ENCODE assay signal across 32 cellular contexts in the genomic region with DNA sequence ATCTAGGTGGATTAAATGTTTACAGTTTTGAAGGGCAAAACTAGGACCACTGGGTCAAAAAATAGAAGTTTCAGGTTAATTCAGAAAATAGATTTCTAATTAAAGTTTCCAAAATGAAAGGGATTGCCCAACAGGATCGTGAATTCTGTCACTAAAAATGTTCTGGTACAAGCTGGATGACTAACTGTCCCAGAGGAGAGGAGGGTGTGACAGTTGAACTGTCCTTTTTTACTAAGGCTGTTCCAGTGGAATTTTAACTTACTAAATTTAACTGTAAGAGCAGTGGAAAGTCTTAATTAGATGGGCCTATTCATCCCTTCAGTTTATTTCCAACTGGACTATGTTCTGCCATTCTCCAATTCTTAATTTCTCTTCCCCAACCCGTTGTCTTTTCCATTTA. TPM values are rescaled to one million over a fixed set of nuclear protein-coding genes. Genes with fewer than 3 reads are reported as not detected.
DNase-seq lines count a peak whose midpoint lies in the region; ATAC-seq and TF ChIP-seq lines count a peak whose summit lies in the region.
"Had no signal": no experiment of that assay in that cellular context is flagged by ENCODE, and none has a peak within 500 bp of the region (broad histone marks: within the 10 kb centered on the region; RNA-seq: fewer than 3 reads in every experiment).

No MANE protein-coding gene starts in this region.

- POLR2A ChIA-PET in SK-N-SH (lab: Yijun Ruan, JAX), result no interaction called here

- H3K9me2 ChIP-seq in SK-N-SH, result no peaks in the 10 kb centered on the region

- CTCF ChIA-PET in SK-N-SH (lab: Yijun Ruan, JAX), result interaction anchor here (2.2 kb wide), 1 partner anchor 200 kb away, joined by 7 read pairs; no protein-coding TSS in a partner anchor

- H4K20me1 ChIP-seq in SK-N-SH (ENCODE audit: insufficient read depth), result peaks cover 5% of the 10 kb centered on the region; the same call in 1 of the 2 replicates

- peaks cover 16 to 27% of the 10 kb centered on the region in 2 experiments for H3K4me1 ChIP-seq in SK-N-SH (ENCODE audit: control insufficient read depth in 1 of 2, insufficient read depth in 2 of 2, low read depth in 1 of 2, low read length in 1 of 2)
- peaks cover 21% of the 10 kb centered on the region for H3K4me1 ChIP-seq in vagina
- H3K4me1 ChIP-seq: foreskin keratinocyte, left lung, pancreas had no signal

- H3K79me2 ChIP-seq in SK-N-SH (ENCODE audit: insufficient read depth), result peaks cover 82% of the 10 kb centered on the region

- no peak for TF ChIP-seq EP300 in SK-N-SH (IDR thresholded peaks at IDR 0.05; ENCODE audit: borderline replicate concordance in 1 of 2, low read depth in 1 of 2, low read length in 1 of 2)

- intact Hi-C loops in vagina (cut with DNase I), result no loop called here

- H3K36me3 ChIP-seq in SK-N-SH (replicated peaks in 1 of 2; ENCODE audit: control insufficient read depth in 1 of 2, insufficient read depth in 2 of 2, low read length in 1 of 2) (peaks cover 0 to 6% of the 10 kb centered on the region in 2 experiments), vagina (no peaks in the 10 kb centered on the region)
- H3K36me3 ChIP-seq: left lung, pancreas, WERI-Rb-1 had no signal

- peak overlapping the region; percentile 74; the same call in 1 of the 2 replicates for H3K4me2 ChIP-seq in SK-N-SH
- H3K4me2 ChIP-seq: GM23338 had no signal

- H3K9me3 ChIP-seq in SK-N-SH (no peaks in the 10 kb centered on the region), vagina (no peaks in the 10 kb centered on the region)
- H3K9me3 ChIP-seq: left lung, pancreas had no signal

- ATAC-seq in SK-N-SH treated with all-trans-retinoic acid at 6 μM for 48 hours, result no peak
- ATAC-seq: activated CD8-positive, alpha-beta memory T cell treated with anti-CD3 and anti-CD28 coated beads, Interleukin-2, amount 10 ng/mL, durations not matched to agents 7 days and 5 days; foreskin keratinocyte; GM23338; left lung; pancreas; stimulated activated naive CD8-positive, alpha-beta T cell treated with anti-CD3 and anti-CD28 coated beads, Interleukin-15, amount 100 ng/mL, for 72 hours had no signal

- peaks cover 15% of the 10 kb centered on the region for H3F3A ChIP-seq in SK-N-SH (replicated peaks; ENCODE audit: insufficient read depth)

- H3K27me3 ChIP-seq in SK-N-SH (ENCODE audit: insufficient read depth) (no peaks in the 10 kb centered on the region), vagina (no peaks in the 10 kb centered on the region)
- H3K27me3 ChIP-seq: foreskin keratinocyte, pancreas had no signal

- TF ChIP-seq POLR2A in vagina (IDR thresholded peaks at IDR 0.05), result no peak

- TF ChIP-seq RAD21 in SK-N-SH (IDR thresholded peaks at IDR 0.05; ENCODE audit: low read length), result no peak

- no peak overlapping the region for H3K4me3 ChIP-seq in SK-N-SH (ENCODE audit: low read depth in 2 of 2, low read length in 1 of 2)
- no peak overlapping the region for H3K4me3 ChIP-seq in fibroblast of mammary gland (ENCODE audit: control insufficient read depth, low read depth, low read length)
- no peak overlapping the region for H3K4me3 ChIP-seq in vagina
- H3K4me3 ChIP-seq: GM23338, left lung, pancreas had no signal

- no peak overlapping the region for H3K9ac ChIP-seq in SK-N-SH

- H3K27ac ChIP-seq in SK-N-SH (ENCODE audit: low read depth in 2 of 2, low read length in 1 of 2) (peak overlapping the region; percentile 83 to 89; a peak in 3 of 4 replicates), vagina (peak overlapping the region; percentile 28)
- H3K27ac ChIP-seq: 22Rv1, foreskin keratinocyte, left lung, pancreas, WERI-Rb-1 had no signal

- DNase-seq in SK-N-SH, result no peak
- peak; percentile 41 for DNase-seq in fibroblast of mammary gland (ENCODE audit: low read depth)
- peak; percentile 22 for DNase-seq in myocyte (ENCODE audit: low read depth)
- no peak for DNase-seq in vagina (ENCODE audit: extremely low spot score in 2 of 2)
- no peak for DNase-seq in NK-92 treated with Interleukin-12 subunit alpha and Interleukin-12 subunit beta, amount 100 ng/mL, for 24 hours (lab: John Stamatoyannopoulos, UW)
- DNase-seq in activated CD8-positive, alpha-beta memory T cell treated with anti-CD3 and anti-CD28 coated beads, Interleukin-2, amount 50 U/mL, for 48 hours, result no peak
- DNase-seq in SIG-M5 treated with dmso at 0.1 percent for 504 hours (lab: John Stamatoyannopoulos, UW; ENCODE audit: unreplicated experiment), result no peak
- DNase-seq: activated CD4-positive, alpha-beta T cell treated with anti-CD3 and anti-CD28 coated beads, Interleukin-2, amount 10 ng/mL, durations not matched to agents 7 days and 5 days; activated CD8-positive, alpha-beta memory T cell treated with anti-CD3 and anti-CD28 coated beads, Interleukin-2, amount 10 ng/mL, durations not matched to agents 7 days and 5 days; activated naive CD4-positive, alpha-beta T cell treated with anti-CD3 and anti-CD28 coated beads, Interleukin-2, amount 50 U/mL, for 16 hours; AML-193; anterior cingulate cortex; CD8-positive, alpha-beta memory T cell; central memory CD4-positive, alpha-beta T cell; DMS153; foreskin keratinocyte; hypothalamus; Kasumi-1; left lung; midbrain; NCI-H1092; NCI-H187 treated with DMSO at 0.1 percent for 48 hours; NCI-H526; pancreas; RPMI8226; stimulated activated naive CD8-positive, alpha-beta T cell treated with anti-CD3 and anti-CD28 coated beads, Interleukin-15, amount 100 ng/mL, for 72 hours; trophoblast cell; WERI-Rb-1 had no signal

- H2AFZ ChIP-seq in SK-N-SH (ENCODE audit: low read depth), result no peak overlapping the region
- H2AFZ ChIP-seq: GM23338 had no signal

- 55% methylated on average over 2 of the region's 2 CpGs for WGBS in SK-N-SH (ENCODE audit: low lambda C conversion rate)

- TF ChIP-seq CTCF in SK-N-SH (IDR thresholded peaks at IDR 0.05) (no peak), fibroblast of mammary gland (conservative IDR thresholded peaks at IDR 0.05; ENCODE audit: control insufficient read depth, insufficient read depth, low read depth, low read length) (no peak), vagina (IDR thresholded peaks at IDR 0.05) (no peak)

TF ChIP-seq in SK-N-SH, 30 proteins besides CTCF, POLR2A, EP300 and RAD21:
- TF ChIP-seq YY1 (IDR thresholded peaks at IDR 0.05; ENCODE audit: low read depth), result no peak
- TF ChIP-seq JUND (IDR thresholded peaks at IDR 0.05), result no peak
- TF ChIP-seq NRF1 (IDR thresholded peaks at IDR 0.05; ENCODE audit: low read depth, low read length), result no peak
- TF ChIP-seq, protein P1, sequence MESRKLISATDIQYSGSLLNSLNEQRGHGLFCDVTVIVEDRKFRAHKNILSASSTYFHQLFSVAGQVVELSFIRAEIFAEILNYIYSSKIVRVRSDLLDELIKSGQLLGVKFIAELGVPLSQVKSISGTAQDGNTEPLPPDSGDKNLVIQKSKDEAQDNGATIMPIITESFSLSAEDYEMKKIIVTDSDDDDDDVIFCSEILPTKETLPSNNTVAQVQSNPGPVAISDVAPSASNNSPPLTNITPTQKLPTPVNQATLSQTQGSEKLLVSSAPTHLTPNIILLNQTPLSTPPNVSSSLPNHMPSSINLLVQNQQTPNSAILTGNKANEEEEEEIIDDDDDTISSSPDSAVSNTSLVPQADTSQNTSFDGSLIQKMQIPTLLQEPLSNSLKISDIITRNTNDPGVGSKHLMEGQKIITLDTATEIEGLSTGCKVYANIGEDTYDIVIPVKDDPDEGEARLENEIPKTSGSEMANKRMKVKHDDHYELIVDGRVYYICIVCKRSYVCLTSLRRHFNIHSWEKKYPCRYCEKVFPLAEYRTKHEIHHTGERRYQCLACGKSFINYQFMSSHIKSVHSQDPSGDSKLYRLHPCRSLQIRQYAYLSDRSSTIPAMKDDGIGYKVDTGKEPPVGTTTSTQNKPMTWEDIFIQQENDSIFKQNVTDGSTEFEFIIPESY (IDR thresholded peaks at IDR 0.05; ENCODE audit: borderline replicate concordance, low read depth), result no peak
- no peak for TF ChIP-seq CHD2 (IDR thresholded peaks at IDR 0.05; ENCODE audit: low read length, partially characterized antibody)
- TF ChIP-seq GABPA (IDR thresholded peaks at IDR 0.05; ENCODE audit: low read depth), result no peak
- no peak for TF ChIP-seq SMC3 (IDR thresholded peaks at IDR 0.05; ENCODE audit: low read depth, low read length)

TF ChIP-seq in SK-N-SH treated with all-trans-retinoic acid at 6 μM for 48 hours, 23 proteins besides CTCF, POLR2A, EP300 and RAD21 (continues in another document):
- TF ChIP-seq, protein P2, sequence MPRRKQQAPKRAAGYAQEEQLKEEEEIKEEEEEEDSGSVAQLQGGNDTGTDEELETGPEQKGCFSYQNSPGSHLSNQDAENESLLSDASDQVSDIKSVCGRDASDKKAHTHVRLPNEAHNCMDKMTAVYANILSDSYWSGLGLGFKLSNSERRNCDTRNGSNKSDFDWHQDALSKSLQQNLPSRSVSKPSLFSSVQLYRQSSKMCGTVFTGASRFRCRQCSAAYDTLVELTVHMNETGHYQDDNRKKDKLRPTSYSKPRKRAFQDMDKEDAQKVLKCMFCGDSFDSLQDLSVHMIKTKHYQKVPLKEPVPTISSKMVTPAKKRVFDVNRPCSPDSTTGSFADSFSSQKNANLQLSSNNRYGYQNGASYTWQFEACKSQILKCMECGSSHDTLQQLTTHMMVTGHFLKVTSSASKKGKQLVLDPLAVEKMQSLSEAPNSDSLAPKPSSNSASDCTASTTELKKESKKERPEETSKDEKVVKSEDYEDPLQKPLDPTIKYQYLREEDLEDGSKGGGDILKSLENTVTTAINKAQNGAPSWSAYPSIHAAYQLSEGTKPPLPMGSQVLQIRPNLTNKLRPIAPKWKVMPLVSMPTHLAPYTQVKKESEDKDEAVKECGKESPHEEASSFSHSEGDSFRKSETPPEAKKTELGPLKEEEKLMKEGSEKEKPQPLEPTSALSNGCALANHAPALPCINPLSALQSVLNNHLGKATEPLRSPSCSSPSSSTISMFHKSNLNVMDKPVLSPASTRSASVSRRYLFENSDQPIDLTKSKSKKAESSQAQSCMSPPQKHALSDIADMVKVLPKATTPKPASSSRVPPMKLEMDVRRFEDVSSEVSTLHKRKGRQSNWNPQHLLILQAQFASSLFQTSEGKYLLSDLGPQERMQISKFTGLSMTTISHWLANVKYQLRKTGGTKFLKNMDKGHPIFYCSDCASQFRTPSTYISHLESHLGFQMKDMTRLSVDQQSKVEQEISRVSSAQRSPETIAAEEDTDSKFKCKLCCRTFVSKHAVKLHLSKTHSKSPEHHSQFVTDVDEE (CRISPR knock-in tag; IDR thresholded peaks at IDR 0.05), result no peak
- TF ChIP-seq SNAI2 (CRISPR knock-in tag; IDR thresholded peaks at IDR 0.05), result no peak

RNA-seq across cellular contexts. Expression of a gene that starts 7.2 kb away (rescaled TPM):
- polyA plus RNA-seq in SK-N-SH (2012; rRNA removed), result 16.0 and 51.3 TPM in 2 replicates
- 27.8 and 41.1 TPM in 2 replicates for polyA plus RNA-seq in SK-N-SH (2012; cell fraction: cytosol; rRNA removed)
- 3.1 and 7.6 TPM in 2 replicates for polyA plus RNA-seq in SK-N-SH (2012; cell fraction: nucleus; rRNA removed)
- total RNA-seq in myocyte (25.4 and 43.6 TPM in 2 replicates), vagina (21.4 TPM)
- 19.1 TPM for polyA plus RNA-seq in myocyte (2012)
- total RNA-seq: activated CD4-positive, alpha-beta T cell treated with anti-CD3 and anti-CD28 coated beads, Interleukin-2, amount 10 ng/mL, durations not matched to agents 7 days and 5 days; activated CD8-positive, alpha-beta memory T cell treated with anti-CD3 and anti-CD28 coated beads, Interleukin-2, amount 10 ng/mL, durations not matched to agents 7 days and 5 days; T-helper 2 cell treated with Interferon-gamma antibody and Interleukin-4, amounts not matched to agents 100 ng/mL and 5 ng/mL, for 36 hours had no signal

Comparison
In these comparisons a context has a peak if more than half of its experiments do, and no peak if none do; other contexts are left out.
1. DNase-seq: peak in fibroblast of mammary gland (single experiment) and myocyte (single experiment); none in SK-N-SH (single experiment), vagina (0 of 2), NK-92 treated with Interleukin-12 subunit alpha and Interleukin-12 subunit beta, amount 100 ng/mL, for 24 hours (single experiment), activated CD8-positive, alpha-beta memory T cell treated with anti-CD3 and anti-CD28 coated beads, Interleukin-2, amount 50 U/mL, for 48 hours (single experiment) and SIG-M5 treated with dmso at 0.1 percent for 504 hours (single experiment).